13 cellular contexts compared by ENCODE assay signal in genomic region chr4:177118596-177118995, GRCh38.
DNase-seq lines count a peak whose midpoint lies in the region; ATAC-seq and TF ChIP-seq lines count a peak whose summit lies in the region.
"Had no signal": no experiment of that assay in that cellular context is flagged by ENCODE, and none has a peak within 500 bp of the region (broad histone marks: within the 10 kb centered on the region; RNA-seq: fewer than 3 reads in every experiment).

No MANE protein-coding gene starts in this region.

- peaks cover 0 to 12% (median 0%) of the 10 kb centered on the region in 4 donors for H3K9me3 ChIP-seq in esophagus muscularis mucosa
- H3K9me3 ChIP-seq: BLaER1, thoracic aorta had no signal

- H3K4me1 ChIP-seq in esophagus muscularis mucosa: no peaks in the 10 kb centered on the region
- H3K4me1 ChIP-seq: BLaER1 had no signal

- no peaks in the 10 kb centered on the region for H3K36me3 ChIP-seq in esophagus muscularis mucosa
- H3K36me3 ChIP-seq: BLaER1, thoracic aorta had no signal

- no peak for TF ChIP-seq EP300 in esophagus muscularis mucosa (IDR thresholded peaks at IDR 0.05)

- TF ChIP-seq POLR2A in esophagus muscularis mucosa (IDR thresholded peaks at IDR 0.05; ENCODE audit: low read depth): no peak

- intact Hi-C loops in esophagus muscularis mucosa (cut with DNase I): no loop called here

- ATAC-seq in HG03520 (IDR thresholded peaks at IDR 0.05; ENCODE audit: unreplicated experiment): no peak
- no peak for ATAC-seq in GM18511 (IDR thresholded peaks at IDR 0.05; ENCODE audit: unreplicated experiment)
- ATAC-seq: HCT116 had no signal

- H3K4me3 ChIP-seq in fibroblast of mammary gland (ENCODE audit: control insufficient read depth, low read depth, low read length) (no peak overlapping the region), esophagus muscularis mucosa (no peak overlapping the region)
- H3K4me3 ChIP-seq: BLaER1, thoracic aorta had no signal

- TF ChIP-seq CTCF in fibroblast of mammary gland (conservative IDR thresholded peaks at IDR 0.05; ENCODE audit: control insufficient read depth, insufficient read depth, low read depth, low read length) (no peak), esophagus muscularis mucosa (IDR thresholded peaks at IDR 0.05) (no peak)

- DNase-seq in AG08396 (ENCODE audit: low spot score): peak; percentile 67
- peak; percentile 83 for DNase-seq in NCI-H69 (lab: John Stamatoyannopoulos, UW)
- DNase-seq in fibroblast of mammary gland (ENCODE audit: low read depth): peak; percentile 96
- peak; percentile 87 for DNase-seq in myocyte (ENCODE audit: low read depth)
- no peak for DNase-seq in NAMALWA (ENCODE audit: low spot score)
- DNase-seq in esophagus muscularis mucosa (ENCODE audit: extremely low spot score): no peak
- DNase-seq: NCI-H1048, T-helper 2 cell had no signal

- H3K27ac ChIP-seq in esophagus muscularis mucosa (replicated peaks in 1 of 4): no peak overlapping the region
- H3K27ac ChIP-seq: BLaER1, thoracic aorta had no signal

- no peaks in the 10 kb centered on the region for H3K27me3 ChIP-seq in esophagus muscularis mucosa
- H3K27me3 ChIP-seq: BLaER1 had no signal

Comparison
In these comparisons a context has a peak if more than half of its experiments do, and no peak if none do; other contexts are left out.
1. DNase-seq: peak in AG08396 (single experiment), NCI-H69 (single experiment), fibroblast of mammary gland (single experiment) and myocyte (single experiment); none in NAMALWA (single experiment) and esophagus muscularis mucosa (single experiment).